In the genomic region with DNA sequence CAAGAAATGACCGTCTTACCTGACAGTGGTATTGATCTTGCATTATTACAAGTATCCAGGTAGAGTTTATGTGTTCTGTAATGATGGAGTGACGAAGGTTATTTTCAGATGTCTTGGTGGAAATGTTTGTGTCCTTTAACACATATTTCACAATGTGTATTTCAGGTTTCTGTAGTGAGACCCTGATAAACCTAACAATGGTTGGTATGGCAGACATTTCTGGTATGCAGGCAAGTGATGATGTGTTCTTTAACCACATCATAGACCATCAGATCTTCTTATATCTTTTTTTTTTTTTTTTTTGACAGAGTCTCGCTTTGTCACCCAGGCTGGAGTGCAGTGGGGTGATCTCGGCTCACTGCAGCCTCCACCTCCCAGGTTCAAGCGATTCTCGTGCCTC, we compare ENCODE assay signal across 16 cellular contexts. TPM values are rescaled to one million over a fixed set of nuclear protein-coding genes. Genes with fewer than 3 reads are reported as not detected.
DNase-seq lines count a peak whose midpoint lies in the region; ATAC-seq and TF ChIP-seq lines count a peak whose summit lies in the region.
"Had no signal": no experiment of that assay in that cellular context is flagged by ENCODE, and none has a peak within 500 bp of the region (broad histone marks: within the 10 kb centered on the region; RNA-seq: fewer than 3 reads in every experiment).

No MANE protein-coding gene starts in this region.

- H3K9ac ChIP-seq in H9 (ENCODE audit: extremely low read depth, insufficient read length, low read length) = no peak overlapping the region
- H3K9ac ChIP-seq: BLaER1 had no signal

- H3K9me3 Mint-ChIP-seq in H9 = peaks cover 63 to 71% of the 10 kb centered on the region in 2 experiments
- H3K9me3 Mint-ChIP-seq in CD8-positive, alpha-beta T cell = peaks cover 3% of the 10 kb centered on the region

- H3T11ph ChIP-seq in H9 (ENCODE audit: low read length) = no peak overlapping the region

- no peak overlapping the region for H2BK120ac ChIP-seq in H9 (ENCODE audit: low read depth, low read length, poor library complexity, severe bottlenecking)

- no peak overlapping the region for H2BK15ac ChIP-seq in H9 (ENCODE audit: low read depth, low read length)

- H3K4me2 ChIP-seq in H9 (ENCODE audit: insufficient read depth, insufficient read length, low read length) = no peak overlapping the region
- H3K4me2 ChIP-seq: BLaER1 had no signal

- H3K79me1 ChIP-seq in H9 (ENCODE audit: insufficient read depth, low read depth, low read length, poor library complexity, severe bottlenecking) = no peaks in the 10 kb centered on the region

- H3K4me1 ChIP-seq in H9 (ENCODE audit: insufficient read depth, low read length) = no peaks in the 10 kb centered on the region; the same call in 1 of the 2 replicates
- peaks cover 15% of the 10 kb centered on the region for H3K4me1 ChIP-seq in SJSA1 (replicated peaks)
- no peaks in the 10 kb centered on the region for H3K4me1 ChIP-seq in CD8-positive, alpha-beta T cell (ENCODE audit: insufficient read depth, low read length)
- H3K4me1 ChIP-seq in left ventricle myocardium inferior = no peaks in the 10 kb centered on the region
- H3K4me1 ChIP-seq: BLaER1, Peyer's patch had no signal

- no peak overlapping the region for H2AFZ ChIP-seq in H9 (ENCODE audit: low read length)

- no peak for ATAC-seq in CD8-positive, alpha-beta T cell

- no peak overlapping the region for H3K14ac ChIP-seq in H9 (ENCODE audit: insufficient read depth, low read length)

- WGBS in H9 (ENCODE audit: extremely low coverage, insufficient read length, low lambda C conversion rate) = no CpG with 5 or more reads among the region's 6 CpGs

- peak overlapping the region; percentile 1 for H3K27ac ChIP-seq in H9 (ENCODE audit: insufficient read length, low read depth, low read length)
- H3K27ac ChIP-seq in SJSA1 = peak overlapping the region; percentile 38
- no peak overlapping the region for H3K27ac ChIP-seq in CD8-positive, alpha-beta T cell (ENCODE audit: low read depth, low read length)
- no peak overlapping the region for H3K27ac ChIP-seq in left ventricle myocardium inferior (replicated peaks)
- H3K27ac ChIP-seq: BLaER1, Peyer's patch had no signal

- H3K23me2 ChIP-seq in H9 (ENCODE audit: insufficient read length, low read depth, low read length, poor library complexity, severe bottlenecking) = no peaks in the 10 kb centered on the region

- no peak overlapping the region for H3K4me3 Mint-ChIP-seq in H9
- no peak overlapping the region for H3K4me3 Mint-ChIP-seq in CD8-positive, alpha-beta T cell

- H3K4me1 Mint-ChIP-seq in H9 = peaks cover 5 to 9% of the 10 kb centered on the region in 2 experiments; a peak in 3 of 4 replicates
- H3K4me1 Mint-ChIP-seq in CD8-positive, alpha-beta T cell (ENCODE audit: low read depth) = peaks cover 3% of the 10 kb centered on the region

- H2BK12ac ChIP-seq in H9 (ENCODE audit: insufficient read length, low read depth, low read length) = no peak overlapping the region

- POLR2A ChIA-PET in CD8-positive, alpha-beta T cell (lab: Charles Lee) = no interaction called here

- no peak overlapping the region for H3K56ac ChIP-seq in H9 (ENCODE audit: insufficient read length, low read depth, low read length)

- H4K91ac ChIP-seq in H9 (ENCODE audit: insufficient read length, low read depth, low read length) = no peak overlapping the region

- intact Hi-C loops in CD8-positive, alpha-beta T cell (cut with DNase I, micrococcal nuclease) = no loop called here
- intact Hi-C loops in left ventricle myocardium inferior (cut with micrococcal nuclease) = no loop called here

- no peak overlapping the region for H3K27ac Mint-ChIP-seq in H9
- no peak overlapping the region for H3K27ac Mint-ChIP-seq in CD8-positive, alpha-beta T cell

- TF ChIP-seq CTCF in H9 (conservative IDR thresholded peaks at IDR 0.05) (no peak), left ventricle myocardium inferior (IDR thresholded peaks at IDR 0.05; ENCODE audit: borderline replicate concordance) (no peak)
- TF ChIP-seq CTCF in CD8-positive, alpha-beta T cell (IDR thresholded peaks at IDR 0.05) = no peak

- H3K4me3 ChIP-seq in SJSA1 = no peak overlapping the region
- H3K4me3 ChIP-seq in CD8-positive, alpha-beta T cell (ENCODE audit: low read depth, low read length) = no peak overlapping the region
- H3K4me3 ChIP-seq in left ventricle myocardium inferior = no peak overlapping the region
- H3K4me3 ChIP-seq: BLaER1, Peyer's patch had no signal

- H3K18ac ChIP-seq in H9 (ENCODE audit: insufficient read length, low read depth, low read length) = no peak overlapping the region

- no peak overlapping the region for H2BK5ac ChIP-seq in H9 (ENCODE audit: insufficient read length, low read length)

- H3K36me3 Mint-ChIP-seq in H9 (ENCODE audit: insufficient read depth in 1 of 3, low read depth in 3 of 3) = peaks cover 0 to 6% (median 2%) of the 10 kb centered on the region in 3 experiments; a peak in 4 of 7 replicates
- H3K36me3 Mint-ChIP-seq in CD8-positive, alpha-beta T cell = no peaks in the 10 kb centered on the region

- DNase-seq in H9 (no peak), SJSA1 (ENCODE audit: low read depth in 1 of 2, low spot score in 2 of 2) (peak in 1 of 2 experiments; percentile 45), glomerular visceral epithelial cell (ENCODE audit: extremely low spot score) (peak; percentile 47), AG20443 (ENCODE audit: low spot score) (no peak), left ventricle myocardium inferior (no peak)
- no peak for DNase-seq in activated CD4-positive, alpha-beta T cell treated with anti-CD3 and anti-CD28 coated beads for 4 hours
- no peak for DNase-seq in CD8-positive, alpha-beta T cell
- DNase-seq: DMS53, Kasumi-1, NCI-H187 treated with DMSO at 0.1 percent for 48 hours, NCI-H2171, NCI-H510A, Peyer's patch, SHP77 treated with DMSO at 0.1 percent for 48 hours had no signal

- no peak overlapping the region for H2AK5ac ChIP-seq in H9 (ENCODE audit: insufficient read length, low read length)

- no peaks in the 10 kb centered on the region for H3K27me3 ChIP-seq in H9 (ENCODE audit: insufficient read depth, low read length)
- no peaks in the 10 kb centered on the region for H3K27me3 ChIP-seq in SJSA1 (replicated peaks)
- no peaks in the 10 kb centered on the region for H3K27me3 ChIP-seq in CD8-positive, alpha-beta T cell (ENCODE audit: insufficient read depth, low read length)
- no peaks in the 10 kb centered on the region for H3K27me3 ChIP-seq in left ventricle myocardium inferior (ENCODE audit: low read depth)
- H3K27me3 ChIP-seq: BLaER1, Peyer's patch had no signal

- H2BK20ac ChIP-seq in H9 (ENCODE audit: low read depth, low read length, poor library complexity, severe bottlenecking) = no peak overlapping the region

- H3K9me3 ChIP-seq in H9 (ENCODE audit: control insufficient read depth, low read depth, low read length) (no peaks in the 10 kb centered on the region), SJSA1 (replicated peaks) (no peaks in the 10 kb centered on the region), left ventricle myocardium inferior (replicated peaks) (no peaks in the 10 kb centered on the region)
- H3K9me3 ChIP-seq in CD8-positive, alpha-beta T cell (ENCODE audit: low read length) = no peaks in the 10 kb centered on the region
- H3K9me3 ChIP-seq: BLaER1, Peyer's patch had no signal

- H3K79me2 ChIP-seq in H9 (ENCODE audit: insufficient read depth, low read length) = no peaks in the 10 kb centered on the region

- no peak overlapping the region for H4K8ac ChIP-seq in H9 (replicated peaks; ENCODE audit: insufficient read length, low read depth, low read length)

- H4K20me1 ChIP-seq in H9 (ENCODE audit: control insufficient read depth, insufficient read depth, insufficient read length) = no peaks in the 10 kb centered on the region
- H4K20me1 ChIP-seq: BLaER1 had no signal

- no peak overlapping the region for H3K23ac ChIP-seq in H9 (ENCODE audit: insufficient read length, low read depth, low read length)

- H3K36me3 ChIP-seq in SJSA1 (no peaks in the 10 kb centered on the region), left ventricle myocardium inferior (no peaks in the 10 kb centered on the region)
- no peaks in the 10 kb centered on the region for H3K36me3 ChIP-seq in CD8-positive, alpha-beta T cell (ENCODE audit: insufficient read depth, low read length)
- H3K36me3 ChIP-seq: BLaER1, Peyer's patch had no signal

- H3K4ac ChIP-seq in H9 (ENCODE audit: low read depth, low read length) = no peak overlapping the region

- CTCF ChIA-PET in CD8-positive, alpha-beta T cell (lab: Charles Lee) = no interaction called here

- no peaks in the 10 kb centered on the region; the same call in 1 of the 2 replicates for H3K27me3 Mint-ChIP-seq in H9 (ENCODE audit: low read depth)
- no peaks in the 10 kb centered on the region for H3K27me3 Mint-ChIP-seq in CD8-positive, alpha-beta T cell (ENCODE audit: low read depth)

- no peak overlapping the region for H4K5ac ChIP-seq in H9 (ENCODE audit: insufficient read length, low read depth, low read length)

RNA-seq across cellular contexts. Expression of a gene that starts 14.6 kb away (rescaled TPM):
- total RNA-seq in H9 (2021) (not detected in 2 replicates), left ventricle myocardium inferior (not detected)
- total RNA-seq in SJSA1 (2014; rRNA removed; shearing (Covaris generic)) = not detected in 2 replicates
- total RNA-seq in CD8-positive, alpha-beta T cell = not detected
- total RNA-seq: H4, Peyer's patch had no signal

Comparison
In these comparisons a context has a peak if more than half of its experiments do, and no peak if none do; other contexts are left out.
1. H3K27ac ChIP-seq: peak in H9 (single experiment) and SJSA1 (single experiment); none in CD8-positive, alpha-beta T cell (single experiment) and left ventricle myocardium inferior (single experiment).